Comparison of ENCODE assay signal across 1 cellular context in the genomic region with DNA sequence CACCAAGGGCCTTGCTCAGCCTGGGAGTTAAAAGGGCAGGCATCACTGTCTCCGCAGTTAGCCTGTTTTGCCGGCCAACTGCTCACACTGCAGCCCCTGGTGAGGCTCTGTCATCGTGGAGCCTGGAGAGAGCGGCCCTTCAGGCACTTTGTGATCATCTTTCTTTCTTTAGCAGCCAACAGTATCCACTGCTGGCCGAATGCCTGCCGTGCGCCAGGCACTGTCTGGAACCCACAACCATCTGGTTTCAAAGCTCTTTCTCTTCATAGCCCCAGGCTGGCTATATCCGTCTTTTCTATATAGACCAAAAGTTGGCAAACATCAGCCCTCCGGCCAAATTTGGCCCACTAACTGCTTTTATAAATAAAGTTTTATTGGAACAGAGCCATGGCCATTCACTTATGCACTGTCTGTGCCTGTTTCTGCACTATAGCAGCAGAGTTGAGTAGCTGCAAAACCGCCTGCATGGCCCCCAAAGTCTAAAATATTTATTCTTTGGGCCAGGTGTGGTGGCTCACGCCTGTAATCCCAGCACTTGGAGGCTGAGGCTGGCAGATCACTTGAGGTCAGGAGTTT.
TF ChIP-seq lines count a peak whose summit lies in the region.

No MANE protein-coding gene starts in this region.

TF ChIP-seq in K562, 482 proteins besides CTCF, POLR2A, EP300 and RAD21 (continued from another document):
- TF ChIP-seq, protein P1, sequence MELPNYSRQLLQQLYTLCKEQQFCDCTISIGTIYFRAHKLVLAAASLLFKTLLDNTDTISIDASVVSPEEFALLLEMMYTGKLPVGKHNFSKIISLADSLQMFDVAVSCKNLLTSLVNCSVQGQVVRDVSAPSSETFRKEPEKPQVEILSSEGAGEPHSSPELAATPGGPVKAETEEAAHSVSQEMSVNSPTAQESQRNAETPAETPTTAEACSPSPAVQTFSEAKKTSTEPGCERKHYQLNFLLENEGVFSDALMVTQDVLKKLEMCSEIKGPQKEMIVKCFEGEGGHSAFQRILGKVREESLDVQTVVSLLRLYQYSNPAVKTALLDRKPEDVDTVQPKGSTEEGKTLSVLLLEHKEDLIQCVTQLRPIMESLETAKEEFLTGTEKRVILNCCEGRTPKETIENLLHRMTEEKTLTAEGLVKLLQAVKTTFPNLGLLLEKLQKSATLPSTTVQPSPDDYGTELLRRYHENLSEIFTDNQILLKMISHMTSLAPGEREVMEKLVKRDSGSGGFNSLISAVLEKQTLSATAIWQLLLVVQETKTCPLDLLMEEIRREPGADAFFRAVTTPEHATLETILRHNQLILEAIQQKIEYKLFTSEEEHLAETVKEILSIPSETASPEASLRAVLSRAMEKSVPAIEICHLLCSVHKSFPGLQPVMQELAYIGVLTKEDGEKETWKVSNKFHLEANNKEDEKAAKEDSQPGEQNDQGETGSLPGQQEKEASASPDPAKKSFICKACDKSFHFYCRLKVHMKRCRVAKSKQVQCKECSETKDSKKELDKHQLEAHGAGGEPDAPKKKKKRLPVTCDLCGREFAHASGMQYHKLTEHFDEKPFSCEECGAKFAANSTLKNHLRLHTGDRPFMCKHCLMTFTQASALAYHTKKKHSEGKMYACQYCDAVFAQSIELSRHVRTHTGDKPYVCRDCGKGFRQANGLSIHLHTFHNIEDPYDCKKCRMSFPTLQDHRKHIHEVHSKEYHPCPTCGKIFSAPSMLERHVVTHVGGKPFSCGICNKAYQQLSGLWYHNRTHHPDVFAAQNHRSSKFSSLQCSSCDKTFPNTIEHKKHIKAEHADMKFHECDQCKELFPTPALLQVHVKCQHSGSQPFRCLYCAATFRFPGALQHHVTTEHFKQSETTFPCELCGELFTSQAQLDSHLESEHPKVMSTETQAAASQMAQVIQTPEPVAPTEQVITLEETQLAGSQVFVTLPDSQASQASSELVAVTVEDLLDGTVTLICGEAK (IDR thresholded peaks at IDR 0.05): peak; percentile 92
- TF ChIP-seq, protein P1 (CRISPR knock-in tag; IDR thresholded peaks at IDR 0.05): peak; percentile 91
